ENCODE assay signal across 12 cellular contexts in the genomic region with DNA sequence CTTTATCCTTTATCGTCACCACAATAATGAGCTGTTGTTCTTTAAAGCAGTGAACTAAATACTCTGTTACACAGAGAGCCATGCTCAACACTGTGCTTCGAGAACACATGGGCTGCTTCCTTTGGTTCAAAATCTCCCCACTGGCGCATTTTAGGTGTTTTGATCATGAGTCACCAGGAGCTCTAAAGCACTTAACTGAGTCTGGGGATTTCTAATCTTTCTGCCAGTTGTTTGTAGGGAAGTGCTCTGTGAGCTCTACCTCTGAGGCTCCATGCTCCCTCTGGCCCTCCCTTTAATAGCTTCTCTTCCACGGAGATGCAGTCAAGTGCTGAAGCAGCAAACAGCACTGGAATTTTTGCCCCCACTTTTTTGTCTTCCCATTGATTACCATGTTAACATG. TPM values are rescaled to one million over a fixed set of nuclear protein-coding genes. Genes with fewer than 3 reads are reported as not detected.
A peak's percentile ranks its signal among the peaks of the same experiment; 100 is the strongest.
DNase-seq lines count a peak whose midpoint lies in the region; ATAC-seq, FAIRE-seq and TF ChIP-seq lines count a peak whose summit lies in the region.
"Had no signal": no experiment of that assay in that cellular context is flagged by ENCODE, and none has a peak within 500 bp of the region (broad histone marks: within the 10 kb centered on the region; RNA-seq: fewer than 3 reads in every experiment).

No MANE protein-coding gene starts in this region.

- TF ChIP-seq EP300 in HepG2 (IDR thresholded peaks at IDR 0.05; ENCODE audit: low read depth in 2 of 2, low read length in 2 of 2): no peak
- no peak for TF ChIP-seq EP300 in HepG2 (CRISPR knock-in tag; IDR thresholded peaks at IDR 0.05; ENCODE audit: borderline replicate concordance)

- H3K27ac Mint-ChIP-seq in naive B cell: peak overlapping the region in 4 of 6 donors; percentile 5 to 98 (median 70)

- no TSS peak for BruUV-seq in HepG2 (replicated peaks; lab: Mats Ljungman, UMichigan)

- CTCF ChIA-PET in HepG2 (lab: Yijun Ruan, JAX; ENCODE audit: low intra/inter-chr PET ratio, low total read pairs): no interaction called here

- TF ChIP-seq CTCF in NB4 (IDR thresholded peaks at IDR 0.05; ENCODE audit: low read depth, low read length) (no peak), bronchial epithelial cell (IDR thresholded peaks at IDR 0.05; ENCODE audit: insufficient read depth, low read length, severe bottlenecking) (no peak), HepG2 (CRISPR knock-in tag; IDR thresholded peaks at IDR 0.05) (no peak), vagina (IDR thresholded peaks at IDR 0.05) (no peak), spleen (IDR thresholded peaks at IDR 0.05 in 8 of 11, conservative IDR thresholded peaks at IDR 0.05 in 3 of 11) (no peak)

- no peak overlapping the region for H2AFZ ChIP-seq in HepG2 (ENCODE audit: low read length)

- H3K9ac ChIP-seq in HepG2 (ENCODE audit: insufficient read depth, low read depth, low read length): no peak overlapping the region

- TF ChIP-seq POLR2A in NB4 (IDR thresholded peaks at IDR 0.05; ENCODE audit: extremely low read depth, insufficient read length): no peak
- TF ChIP-seq POLR2A in HepG2 (IDR thresholded peaks at IDR 0.05; ENCODE audit: insufficient read depth in 1 of 2, low read depth in 2 of 2, low read length in 2 of 2): no peak
- TF ChIP-seq POLR2A in vagina (IDR thresholded peaks at IDR 0.05): no peak
- TF ChIP-seq POLR2A in spleen (IDR thresholded peaks at IDR 0.05): no peak

- H3K27ac ChIP-seq in HepG2 (ENCODE audit: extremely low read length, insufficient read depth, low read length) (no peak overlapping the region), vagina (no peak overlapping the region), spleen (peak overlapping the region in 1 of 8 donors; percentile 41)
- H3K27ac ChIP-seq: Peyer's patch, psoas muscle had no signal

- peaks cover 30 to 36% (median 33%) of the 10 kb centered on the region in 3 donors for H3K4me1 Mint-ChIP-seq in naive B cell

- H3K79me2 ChIP-seq in HepG2 (ENCODE audit: insufficient read depth, low read length): no peaks in the 10 kb centered on the region

- no peak for FAIRE-seq in bronchial epithelial cell (lab: Jason Lieb, UNC)
- no peak for FAIRE-seq in HepG2 (lab: Jason Lieb, UNC)

- DNase-seq in Caki2 (ENCODE audit: low read depth) (peak; percentile 54), NB4 (ENCODE audit: low read depth) (peak; percentile 20), bronchial epithelial cell (ENCODE audit: low read depth) (peak; percentile 77), naive B cell (no peak), HepG2 (ENCODE audit: low spot score) (no peak), vagina (ENCODE audit: extremely low spot score in 2 of 2) (no peak), spleen (no peak)
- DNase-seq: hippocampal formation, KBM-7, Peyer's patch, psoas muscle had no signal

- peaks cover 29 to 37% of the 10 kb centered on the region in 2 donors for H3K36me3 Mint-ChIP-seq in naive B cell

- H3K27me3 Mint-ChIP-seq in naive B cell: no peaks in the 10 kb centered on the region

- H3K4me3 ChIP-seq in NB4 (ENCODE audit: low read depth, low read length) (no peak overlapping the region), bronchial epithelial cell (ENCODE audit: low read depth, low read length) (no peak overlapping the region), HepG2 (replicated peaks in 1 of 3; ENCODE audit: insufficient read depth in 1 of 3, low read depth in 2 of 3, low read length in 3 of 3) (no peak overlapping the region), vagina (no peak overlapping the region), spleen (no peak overlapping the region)
- H3K4me3 ChIP-seq: Peyer's patch, psoas muscle had no signal

- 88% methylated on average over 4 of the region's 4 CpGs for WGBS in HepG2 (ENCODE audit: low lambda C conversion rate)
- 78 to 88% (median 85%) methylated on average over 4 of the region's 4 CpGs for WGBS in spleen, 5 donors

- no peaks in the 10 kb centered on the region for H3K9me3 Mint-ChIP-seq in naive B cell

- no peak overlapping the region for H3K4me2 ChIP-seq in HepG2 (ENCODE audit: low read depth, low read length)

- in situ Hi-C loops in Caki2 (cut with HindIII; ENCODE audit: low pct_unique_long_range_greater_than_20kb, low sequenced_read_pairs) (no loop called here), HepG2 (cut with HindIII; ENCODE audit: extremely low pct_ligation_motif_present, low pct_unique_long_range_greater_than_20kb) (no loop called here)

- POLR2A ChIA-PET in HepG2 (lab: Yijun Ruan, JAX): interaction anchor here (0.7 kb wide), 1 partner anchor 141 kb away, joined by 4 read pairs; no protein-coding TSS in a partner anchor

- H3K4me3 Mint-ChIP-seq in naive B cell: peak overlapping the region in 1 of 8 donors; percentile 53

- H3K36me3 ChIP-seq in bronchial epithelial cell (ENCODE audit: control insufficient read depth, insufficient read depth, low read length): no peaks in the 10 kb centered on the region
- peaks cover 3 to 7% of the 10 kb centered on the region in 2 experiments; a peak in 4 of 5 replicates for H3K36me3 ChIP-seq in HepG2 (replicated peaks in 1 of 2; ENCODE audit: control insufficient read depth in 1 of 2, insufficient read depth in 2 of 2, low read length in 2 of 2)
- H3K36me3 ChIP-seq in vagina: peaks cover 0 to 7% of the 10 kb centered on the region in 2 donors
- peaks cover 0 to 96% (median 59%) of the 10 kb centered on the region in 6 donors for H3K36me3 ChIP-seq in spleen

- no peaks in the 10 kb centered on the region for H3K9me3 ChIP-seq in HepG2 (ENCODE audit: low read length)
- H3K9me3 ChIP-seq in vagina: no peaks in the 10 kb centered on the region
- H3K9me3 ChIP-seq in spleen: no peaks in the 10 kb centered on the region
- H3K9me3 ChIP-seq: Peyer's patch, psoas muscle had no signal

- TF ChIP-seq RAD21 in HepG2 (CRISPR knock-in tag; IDR thresholded peaks at IDR 0.05): no peak

- H4K20me1 ChIP-seq in HepG2 (ENCODE audit: insufficient read depth, low read length): no peaks in the 10 kb centered on the region

- H3K27me3 ChIP-seq in bronchial epithelial cell (ENCODE audit: control insufficient read depth, insufficient read depth, low read length): no peaks in the 10 kb centered on the region
- no peaks in the 10 kb centered on the region for H3K27me3 ChIP-seq in HepG2 (ENCODE audit: control insufficient read depth in 1 of 2, insufficient read depth in 2 of 2, low read length in 2 of 2)
- no peaks in the 10 kb centered on the region for H3K27me3 ChIP-seq in vagina
- no peaks in the 10 kb centered on the region for H3K27me3 ChIP-seq in spleen (replicated peaks in 1 of 7)
- H3K27me3 ChIP-seq: Peyer's patch had no signal

- ATAC-seq in naive B cell (ENCODE audit: low read depth in 2 of 2): no peak
- ATAC-seq in HepG2: no peak
- ATAC-seq in GM21619 (IDR thresholded peaks at IDR 0.05; ENCODE audit: unreplicated experiment): no peak
- ATAC-seq: psoas muscle had no signal

- H3K4me1 ChIP-seq in HepG2 (ENCODE audit: insufficient read depth, low read length) (no peaks in the 10 kb centered on the region), vagina (no peaks in the 10 kb centered on the region), spleen (peaks cover 0 to 42% (median 20%) of the 10 kb centered on the region in 6 donors)
- H3K4me1 ChIP-seq: psoas muscle had no signal

- intact Hi-C loops in HepG2 (cut with micrococcal nuclease; ENCODE audit: unreplicated experiment) (no loop called here), vagina (cut with DNase I) (no loop called here), spleen (cut with DNase I; ENCODE audit: low total_unique reads) (no loop called here)

RNA-seq across cellular contexts. Expression of a gene that starts 17.0 kb away (rescaled TPM):
- 22.5 and 49.2 TPM in 2 replicates for total RNA-seq in Caki2 (2014; rRNA removed; shearing (Covaris generic); ENCODE audit: low replicate concordance)
- 10.9 and 26.6 TPM in 2 replicates for total RNA-seq in bronchial epithelial cell
- polyA plus RNA-seq in naive B cell (ENCODE audit: low read depth in 6 of 6): 10 to 100 TPM in 5 of 6 donors, 1 to 10 TPM in 1; 9.9 to 98.7 (median 15.5) TPM
- 12.8 and 16.6 TPM in 2 replicates for total RNA-seq in HepG2 (2016; rRNA removed; fragmentation: Illumina TruSeq; extraction: Trizol)
- total RNA-seq in HepG2 (2016; cell fraction: cytosol; rRNA removed; fragmentation: Illumina TruSeq; extraction: Trizol; ENCODE audit: low read depth): 2.9 and 3.2 TPM in 2 replicates
- 12.2 and 17.5 TPM in 2 replicates for total RNA-seq in HepG2 (2016; cell fraction: insoluble cytoplasmic fraction; rRNA removed; fragmentation: Illumina TruSeq; extraction: Trizol)
- total RNA-seq in HepG2 (2016; cell fraction: membrane; rRNA removed; fragmentation: Illumina TruSeq; extraction: Trizol): 4.6 and 5.8 TPM in 2 replicates
- total RNA-seq in HepG2 (2016; cell fraction: nucleus; rRNA removed; fragmentation: Illumina TruSeq; extraction: Trizol): 24.6 and 25.0 TPM in 2 replicates
- 12.5 and 12.8 TPM in 2 replicates for polyA plus RNA-seq in HepG2 (2011; rRNA removed)
- polyA plus RNA-seq in HepG2 (2011; cell fraction: cytosol; rRNA removed): 6.7 and 9.8 TPM in 2 replicates
- polyA plus RNA-seq in HepG2 (2011; cell fraction: nucleus; rRNA removed): 4.3 and 5.6 TPM in 2 replicates
- polyA plus RNA-seq in HepG2 (2012): 6.6 and 7.6 TPM in 2 replicates
- polyA plus RNA-seq in HepG2 (2016; cell fraction: cytosol; fragmentation: Illumina TruSeq; extraction: Trizol; ENCODE audit: low read depth): 0.45 and 0.54 TPM in 2 replicates
- polyA plus RNA-seq in HepG2 (2016; cell fraction: insoluble cytoplasmic fraction; fragmentation: Illumina TruSeq; extraction: Trizol; ENCODE audit: low read depth): 7.8 and 8.4 TPM in 2 replicates
- 1.5 and 2.1 TPM in 2 replicates for polyA plus RNA-seq in HepG2 (2016; cell fraction: membrane; fragmentation: Illumina TruSeq; extraction: Trizol; ENCODE audit: low read depth)
- polyA plus RNA-seq in HepG2 (2016; cell fraction: nucleus; fragmentation: Illumina TruSeq; extraction: Trizol; ENCODE audit: insufficient read depth, low read depth): 15.5 and 16.2 TPM in 2 replicates
- 14.6 and 24.3 TPM in 2 replicates for polyA minus RNA-seq in HepG2 (2011; rRNA and poly(A)+ RNA removed; ENCODE audit: low replicate concordance)
- polyA minus RNA-seq in HepG2 (2011; cell fraction: cytosol; rRNA and poly(A)+ RNA removed): 9.4 and 9.8 TPM in 2 replicates
- polyA minus RNA-seq in HepG2 (2011; cell fraction: nucleus; rRNA and poly(A)+ RNA removed): 29.4 and 34.1 TPM in 2 replicates
- 16.5 TPM for total RNA-seq in vagina
- total RNA-seq in spleen: 10 to 100 TPM; 33.2 to 91.8 (median 66.8) TPM
- 10 to 100 TPM; 10.6 to 38.6 (median 14.7) TPM for polyA plus RNA-seq in spleen

RNA-seq across cellular contexts. Expression of a gene that starts 42.5 kb away (rescaled TPM):
- total RNA-seq in Caki2 (2014; rRNA removed; shearing (Covaris generic); ENCODE audit: low replicate concordance): 12.9 and 41.0 TPM in 2 replicates
- total RNA-seq in bronchial epithelial cell (29.8 and 30.3 TPM in 2 replicates), HepG2 (2016; rRNA removed; fragmentation: Illumina TruSeq; extraction: Trizol) (14.7 and 16.9 TPM in 2 replicates), vagina (33.9 TPM), spleen (10 to 100 TPM; 62.4 to 82.2 (median 72.0) TPM)
- polyA plus RNA-seq in naive B cell (ENCODE audit: low read depth in 6 of 6) (10 to 100 TPM; 17.3 to 50.9 (median 44.3) TPM), HepG2 (2011; rRNA removed) (6.3 and 8.0 TPM in 2 replicates), spleen (1 to 10 TPM; 8.5 to 9.7 (median 8.6) TPM)
- 3.6 and 4.1 TPM in 2 replicates for total RNA-seq in HepG2 (2016; cell fraction: cytosol; rRNA removed; fragmentation: Illumina TruSeq; extraction: Trizol; ENCODE audit: low read depth)
- total RNA-seq in HepG2 (2016; cell fraction: insoluble cytoplasmic fraction; rRNA removed; fragmentation: Illumina TruSeq; extraction: Trizol): 13.0 and 16.4 TPM in 2 replicates
- total RNA-seq in HepG2 (2016; cell fraction: membrane; rRNA removed; fragmentation: Illumina TruSeq; extraction: Trizol): 5.2 and 6.3 TPM in 2 replicates
- 30.4 and 33.6 TPM in 2 replicates for total RNA-seq in HepG2 (2016; cell fraction: nucleus; rRNA removed; fragmentation: Illumina TruSeq; extraction: Trizol)
- polyA plus RNA-seq in HepG2 (2011; cell fraction: cytosol; rRNA removed): 2.5 and 4.3 TPM in 2 replicates
- polyA plus RNA-seq in HepG2 (2011; cell fraction: nucleus; rRNA removed): 5.2 and 6.1 TPM in 2 replicates
- polyA plus RNA-seq in HepG2 (2012): 4.0 and 4.9 TPM in 2 replicates
- 0.58 and 0.62 TPM in 2 replicates for polyA plus RNA-seq in HepG2 (2016; cell fraction: cytosol; fragmentation: Illumina TruSeq; extraction: Trizol; ENCODE audit: low read depth)
- polyA plus RNA-seq in HepG2 (2016; cell fraction: insoluble cytoplasmic fraction; fragmentation: Illumina TruSeq; extraction: Trizol; ENCODE audit: low read depth): 4.3 and 4.8 TPM in 2 replicates
- polyA plus RNA-seq in HepG2 (2016; cell fraction: membrane; fragmentation: Illumina TruSeq; extraction: Trizol; ENCODE audit: low read depth): 1.1 and 1.2 TPM in 2 replicates
- polyA plus RNA-seq in HepG2 (2016; cell fraction: nucleus; fragmentation: Illumina TruSeq; extraction: Trizol; ENCODE audit: insufficient read depth, low read depth): 12.2 and 12.9 TPM in 2 replicates
- 16.3 and 19.2 TPM in 2 replicates for polyA minus RNA-seq in HepG2 (2011; rRNA and poly(A)+ RNA removed; ENCODE audit: low replicate concordance)
- polyA minus RNA-seq in HepG2 (2011; cell fraction: cytosol; rRNA and poly(A)+ RNA removed): 15.2 and 19.8 TPM in 2 replicates
- 39.9 and 46.0 TPM in 2 replicates for polyA minus RNA-seq in HepG2 (2011; cell fraction: nucleus; rRNA and poly(A)+ RNA removed)

Comparison
In these comparisons a context has a peak if more than half of its experiments do, and no peak if none do; other contexts are left out.
1. DNase-seq: peak in Caki2 (single experiment), NB4 (single experiment) and bronchial epithelial cell (single experiment); none in naive B cell (single experiment), HepG2 (single experiment), vagina (0 of 2) and spleen (single experiment).